Comparison of ENCODE assay signal across 10 cellular contexts in the genomic region with DNA sequence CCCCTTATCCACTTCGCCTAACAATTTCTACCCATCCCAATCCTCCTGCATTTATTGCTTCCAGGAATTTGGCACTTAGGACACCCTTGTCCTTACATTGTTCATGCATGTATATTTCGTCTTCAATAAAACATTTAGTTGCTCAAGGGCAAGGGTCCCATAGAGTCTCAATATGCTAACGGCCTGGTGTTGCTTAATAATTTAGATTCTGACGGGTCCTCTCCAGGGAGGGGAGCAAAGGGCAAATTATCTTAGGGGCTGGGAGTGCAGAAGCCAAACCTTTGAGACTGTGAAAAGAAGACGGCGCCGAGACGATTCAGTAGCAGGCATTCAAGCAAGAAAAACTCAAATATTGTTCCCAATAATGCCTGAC. TPM values are rescaled to one million over a fixed set of nuclear protein-coding genes. Genes with fewer than 3 reads are reported as not detected.
DNase-seq lines count a peak whose midpoint lies in the region; ATAC-seq, FAIRE-seq and TF ChIP-seq lines count a peak whose summit lies in the region.
"Had no signal": no experiment of that assay in that cellular context is flagged by ENCODE, and none has a peak within 500 bp of the region (broad histone marks: within the 10 kb centered on the region; RNA-seq: fewer than 3 reads in every experiment).

No MANE protein-coding gene starts in this region.

- no peak for FAIRE-seq in urothelium cell line (lab: Jason Lieb, UNC)

- peak overlapping the region; percentile 73 for H3K4me3 Mint-ChIP-seq in activated T-cell treated with anti-CD3 and anti-CD28 coated beads, Interleukin-2, amount 50 U/mL, for 24 hours
- peak overlapping the region; percentile 52 for H3K4me3 Mint-ChIP-seq in activated CD4-positive, alpha-beta memory T cell treated with anti-CD3 and anti-CD28 coated beads for 36 hours

- H3K27ac ChIP-seq in right cardiac atrium (ENCODE audit: low read length) (no peak overlapping the region), suprapubic skin (no peak overlapping the region)
- H3K27ac ChIP-seq: C4-2B had no signal

- H3K36me3 Mint-ChIP-seq in activated T-cell treated with anti-CD3 and anti-CD28 coated beads, Interleukin-2, amount 50 U/mL, for 24 hours (ENCODE audit: low read depth) = no peaks in the 10 kb centered on the region
- H3K36me3 Mint-ChIP-seq in activated CD4-positive, alpha-beta memory T cell treated with anti-CD3 and anti-CD28 coated beads for 36 hours = no peaks in the 10 kb centered on the region

- no peak for TF ChIP-seq EP300 in suprapubic skin (IDR thresholded peaks at IDR 0.05)

- DNase-seq in activated T-cell treated with anti-CD3 and anti-CD28 coated beads, Interleukin-2, amount 50 U/mL, for 24 hours = no peak
- no peak for DNase-seq in activated T-cell treated with anti-CD3 and anti-CD28 coated beads, Interleukin-2, amount 50 U/mL, for 1 hour
- no peak for DNase-seq in activated CD4-positive, alpha-beta memory T cell treated with anti-CD3 and anti-CD28 coated beads for 36 hours
- DNase-seq in right cardiac atrium = no peak
- no peak for DNase-seq in suprapubic skin (ENCODE audit: low spot score in 2 of 2)
- no peak for DNase-seq in cortex of kidney (lab: John Stamatoyannopoulos, UW)
- DNase-seq in stimulated activated CD4-positive, alpha-beta T cell treated with anti-CD3 and anti-CD28 coated beads, Interleukin-12 subunit alpha, Interleukin-12 subunit beta, amount 100 ng/mL, for 4 hours = no peak
- DNase-seq in urothelium cell line (ENCODE audit: low spot score) = no peak

- intact Hi-C loops in activated CD4-positive, alpha-beta memory T cell treated with anti-CD3 and anti-CD28 coated beads for 36 hours (cut with micrococcal nuclease) = no loop called here
- intact Hi-C loops in right cardiac atrium (cut with DNase I) = no loop called here

- POLR2A ChIA-PET in activated CD4-positive, alpha-beta memory T cell treated with anti-CD3 and anti-CD28 coated beads for 36 hours (lab: Charles Lee) = no interaction called here

- peak in 1 of 2 donors; percentile 7 for ATAC-seq in right cardiac atrium

- CTCF ChIA-PET in activated CD4-positive, alpha-beta memory T cell treated with anti-CD3 and anti-CD28 coated beads for 36 hours (lab: Charles Lee) = no interaction called here

- no peaks in the 10 kb centered on the region for H3K27me3 ChIP-seq in right cardiac atrium (ENCODE audit: control insufficient read depth, insufficient read depth)
- H3K27me3 ChIP-seq in suprapubic skin = peaks cover 4% of the 10 kb centered on the region

- no peak for TF ChIP-seq POLR2A in suprapubic skin (IDR thresholded peaks at IDR 0.05)

- H3K4me3 ChIP-seq in right cardiac atrium (ENCODE audit: low read length) (peak overlapping the region; percentile 66), suprapubic skin (peak overlapping the region; percentile 50)

- H3K4me1 Mint-ChIP-seq in activated T-cell treated with anti-CD3 and anti-CD28 coated beads, Interleukin-2, amount 50 U/mL, for 24 hours (ENCODE audit: low read depth) = peaks cover 13% of the 10 kb centered on the region
- peaks cover 6% of the 10 kb centered on the region for H3K4me1 Mint-ChIP-seq in activated CD4-positive, alpha-beta memory T cell treated with anti-CD3 and anti-CD28 coated beads for 36 hours (ENCODE audit: low read depth)

- H3K27me3 Mint-ChIP-seq in activated T-cell treated with anti-CD3 and anti-CD28 coated beads, Interleukin-2, amount 50 U/mL, for 24 hours = peaks cover 39% of the 10 kb centered on the region
- peaks cover 16% of the 10 kb centered on the region for H3K27me3 Mint-ChIP-seq in activated CD4-positive, alpha-beta memory T cell treated with anti-CD3 and anti-CD28 coated beads for 36 hours

- H3K4me1 ChIP-seq in right cardiac atrium (ENCODE audit: control insufficient read depth, insufficient read depth, low read length) (no peaks in the 10 kb centered on the region), suprapubic skin (peaks cover 7% of the 10 kb centered on the region)

- H3K27ac Mint-ChIP-seq in activated T-cell treated with anti-CD3 and anti-CD28 coated beads, Interleukin-2, amount 50 U/mL, for 24 hours = no peak overlapping the region
- H3K27ac Mint-ChIP-seq in activated CD4-positive, alpha-beta memory T cell treated with anti-CD3 and anti-CD28 coated beads for 36 hours = no peak overlapping the region
- H3K27ac Mint-ChIP-seq: endodermal cell had no signal

- WGBS in right cardiac atrium = 30% methylated on average over 8 of the region's 8 CpGs
- WGBS in suprapubic skin = 21% methylated on average over 8 of the region's 8 CpGs

- H3K9me3 ChIP-seq in right cardiac atrium (ENCODE audit: control insufficient read depth, low read length) (no peaks in the 10 kb centered on the region), suprapubic skin (no peaks in the 10 kb centered on the region)

- TF ChIP-seq CTCF in suprapubic skin (IDR thresholded peaks at IDR 0.05) = no peak

- no peaks in the 10 kb centered on the region for H3K9me3 Mint-ChIP-seq in activated T-cell treated with anti-CD3 and anti-CD28 coated beads, Interleukin-2, amount 50 U/mL, for 24 hours
- H3K9me3 Mint-ChIP-seq in activated CD4-positive, alpha-beta memory T cell treated with anti-CD3 and anti-CD28 coated beads for 36 hours = no peaks in the 10 kb centered on the region
- H3K9me3 Mint-ChIP-seq: endodermal cell had no signal

- no peaks in the 10 kb centered on the region for H3K36me3 ChIP-seq in suprapubic skin

RNA-seq across cellular contexts. Expression of gene CR1L, which starts 0.5 kb away (rescaled TPM):
- not detected for total RNA-seq in activated CD4-positive, alpha-beta memory T cell treated with anti-CD3 and anti-CD28 coated beads for 36 hours
- total RNA-seq in right cardiac atrium = not detected
- polyA plus RNA-seq in right cardiac atrium = not detected
- not detected for total RNA-seq in suprapubic skin
